21 cellular contexts compared by ENCODE assay signal in the genomic region with DNA sequence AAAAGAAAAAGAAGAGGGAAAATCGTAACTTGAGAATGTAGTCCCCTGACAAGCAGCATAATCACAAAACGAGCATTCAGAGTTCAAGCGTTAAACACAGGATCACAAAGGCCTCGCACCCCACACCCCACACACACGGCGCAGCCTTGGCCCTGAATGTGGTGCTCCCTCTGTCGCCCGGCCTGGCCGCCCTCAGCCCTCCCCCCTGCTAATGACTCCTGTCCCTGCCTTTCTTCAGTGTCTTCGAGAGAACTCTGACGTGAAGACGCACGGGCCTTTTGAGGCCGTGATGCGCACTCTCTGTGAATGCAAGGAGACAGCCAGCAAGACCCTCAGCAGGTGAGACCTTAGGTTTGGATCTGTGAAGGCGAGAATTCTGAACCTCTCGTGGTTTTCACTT.
"Had no signal": no experiment of that assay in that cellular context is flagged by ENCODE, and none has a peak within 500 bp of the region (broad histone marks: within the 10 kb centered on the region; RNA-seq: fewer than 3 reads in every experiment).

No MANE protein-coding gene starts in this region.

- H3K36me3 ChIP-seq: neural progenitor cell had no signal

- H3K4me1 ChIP-seq: neural progenitor cell, prostate gland had no signal

- H3K9ac ChIP-seq: neural progenitor cell had no signal

- ATAC-seq: activated naive CD8-positive, alpha-beta T cell treated with anti-CD3 and anti-CD28 coated beads, Interleukin-2, amount 50 U/mL, for 24 hours; left cardiac atrium; right cardiac atrium; stimulated activated memory B cell treated with anti-CD40 and anti-IgM and Interleukin-4, amounts not matched to agents 10 μg/mL and 1 μg/mL and 100 μg/mL, for 72 hours; upper lobe of right lung had no signal

- H2AFZ ChIP-seq: hepatocyte, neural progenitor cell had no signal

- H3K27ac ChIP-seq: brain microvascular endothelial cell, hepatocyte, neural progenitor cell, prostate gland, thoracic aorta, upper lobe of right lung, VCaP had no signal

- H3K27me3 Mint-ChIP-seq: activated naive CD8-positive, alpha-beta T cell treated with anti-CD3 and anti-CD28 coated beads, Interleukin-2, amount 50 U/mL, for 24 hours; stimulated activated memory B cell treated with anti-CD40 and anti-IgM and Interleukin-4, amounts not matched to agents 10 μg/mL and 1 μg/mL and 100 μg/mL, for 72 hours had no signal

- DNase-seq: activated CD4-positive, alpha-beta T cell treated with anti-CD3 and anti-CD28 coated beads, Interleukin-2, amount 50 U/mL, for 1 hour; activated CD4-positive, CD25-positive, alpha-beta regulatory T cell treated with anti-CD3 and anti-CD28 coated beads, Interleukin-2, amount 50 U/mL, for 72 hours; activated CD8-positive, alpha-beta memory T cell treated with anti-CD3 and anti-CD28 coated beads, Interleukin-2, amount 50 U/mL, for 48 hours; activated naive CD4-positive, alpha-beta T cell treated with Interleukin-2 at 50 U/mL for 16 hours; activated naive CD8-positive, alpha-beta T cell treated with anti-CD3 and anti-CD28 coated beads, Interleukin-2, amount 50 U/mL, for 24 hours; anterior cingulate cortex; brain microvascular endothelial cell; cortex of kidney; effector CD8-positive, alpha-beta T cell; left cardiac atrium; right cardiac atrium; small intestine; stimulated activated CD4-positive, alpha-beta T cell treated with anti-CD3 and anti-CD28 coated beads, Interleukin-4, amount 100 ng/mL, for 24 hours; upper lobe of right lung had no signal

- H3K4me2 ChIP-seq: hepatocyte, neural progenitor cell had no signal

- H3K4me3 ChIP-seq: hepatocyte, neural progenitor cell, prostate gland, thoracic aorta, upper lobe of right lung had no signal

- H3K4me3 Mint-ChIP-seq: activated naive CD8-positive, alpha-beta T cell treated with anti-CD3 and anti-CD28 coated beads, Interleukin-2, amount 50 U/mL, for 24 hours; neural progenitor cell; stimulated activated memory B cell treated with anti-CD40 and anti-IgM and Interleukin-4, amounts not matched to agents 10 μg/mL and 1 μg/mL and 100 μg/mL, for 72 hours; T-helper 1 cell treated with Interleukin-12 subunit alpha and Interleukin-12 subunit beta and Interleukin-4 antibody, amounts not matched to agents 30 μg/mL and 1 μg/mL, for 36 hours had no signal

- H3K9me3 ChIP-seq: prostate gland, thoracic aorta, upper lobe of right lung had no signal

- H3K27ac Mint-ChIP-seq: neural progenitor cell; stimulated activated memory B cell treated with anti-CD40 and anti-IgM and Interleukin-4, amounts not matched to agents 10 μg/mL and 1 μg/mL and 100 μg/mL, for 72 hours; T-helper 1 cell treated with Interleukin-12 subunit alpha and Interleukin-12 subunit beta and Interleukin-4 antibody, amounts not matched to agents 30 μg/mL and 1 μg/mL, for 36 hours had no signal

- H3K9me3 Mint-ChIP-seq: activated naive CD8-positive, alpha-beta T cell treated with anti-CD3 and anti-CD28 coated beads, Interleukin-2, amount 50 U/mL, for 24 hours; neural progenitor cell; stimulated activated memory B cell treated with anti-CD40 and anti-IgM and Interleukin-4, amounts not matched to agents 10 μg/mL and 1 μg/mL and 100 μg/mL, for 72 hours; T-helper 1 cell treated with Interleukin-12 subunit alpha and Interleukin-12 subunit beta and Interleukin-4 antibody, amounts not matched to agents 30 μg/mL and 1 μg/mL, for 36 hours had no signal

- H3K4me1 Mint-ChIP-seq: activated naive CD8-positive, alpha-beta T cell treated with anti-CD3 and anti-CD28 coated beads, Interleukin-2, amount 50 U/mL, for 24 hours; neural progenitor cell; stimulated activated memory B cell treated with anti-CD40 and anti-IgM and Interleukin-4, amounts not matched to agents 10 μg/mL and 1 μg/mL and 100 μg/mL, for 72 hours had no signal

- H3K27me3 ChIP-seq: brain microvascular endothelial cell, hepatocyte, neural progenitor cell, upper lobe of right lung had no signal

- H3K79me2 ChIP-seq: hepatocyte had no signal
